In genomic region chr9:81689343-81690175, GRCh38 we compare ENCODE assay signal across 1 cellular context.
A peak's percentile ranks its signal among the peaks of the same experiment; 100 is the strongest.
TF ChIP-seq lines count a peak whose summit lies in the region.

TLE1 (minus strand) TSS chr9:81689547; CDS start chr9:81688240, 1,307 bp downstream.

TF ChIP-seq in HepG2, 621 proteins besides CTCF, POLR2A, EP300 and RAD21 (continued from another document):
- peak; percentile 50; the same call in 1 of the 2 replicates for TF ChIP-seq ZNF792 (CRISPR knock-in tag; IDR thresholded peaks at IDR 0.05)
- TF ChIP-seq SP2 (CRISPR knock-in tag; IDR thresholded peaks at IDR 0.05), result peak; percentile 82
- TF ChIP-seq ELK4 (CRISPR knock-in tag; IDR thresholded peaks at IDR 0.05; ENCODE audit: borderline replicate concordance), result no peak
- TF ChIP-seq ZNF639 (CRISPR knock-in tag; conservative IDR thresholded peaks at IDR 0.05), result peak; percentile 83
- TF ChIP-seq FOSL2 (CRISPR knock-in tag; IDR thresholded peaks at IDR 0.05), result peak; percentile 30; the same call in 1 of the 2 replicates
- TF ChIP-seq CSRNP2 (CRISPR knock-in tag; conservative IDR thresholded peaks at IDR 0.05; ENCODE audit: low read depth), result no peak
- no peak for TF ChIP-seq E2F5 (CRISPR knock-in tag; conservative IDR thresholded peaks at IDR 0.05)
- TF ChIP-seq PHF8 (CRISPR knock-in tag; IDR thresholded peaks at IDR 0.05), result peak; percentile 27; the same call in 1 of the 2 replicates
- TF ChIP-seq ZFP1 (CRISPR knock-in tag; IDR thresholded peaks at IDR 0.05), result 0 out of 2 replicates have a peak, but pooled peaks have one; percentile 10
- 0 out of 2 replicates have a peak, but pooled peaks have one; percentile 32 for TF ChIP-seq ZBTB44 (CRISPR knock-in tag; IDR thresholded peaks at IDR 0.05)
- TF ChIP-seq GFI1 (CRISPR knock-in tag; IDR thresholded peaks at IDR 0.05; ENCODE audit: borderline replicate concordance), result peak; percentile 71
- TF ChIP-seq ZNF839 (CRISPR knock-in tag; IDR thresholded peaks at IDR 0.05; ENCODE audit: borderline replicate concordance), result no peak
- TF ChIP-seq IKZF1 (IDR thresholded peaks at IDR 0.05), result no peak
- TF ChIP-seq NFATC3 (CRISPR knock-in tag; IDR thresholded peaks at IDR 0.05), result no peak
- no peak for TF ChIP-seq ZNF598 (CRISPR knock-in tag; IDR thresholded peaks at IDR 0.05; ENCODE audit: borderline replicate concordance)
- no peak for TF ChIP-seq ZZZ3 (CRISPR knock-in tag; IDR thresholded peaks at IDR 0.05; ENCODE audit: borderline replicate concordance)
- TF ChIP-seq ZNF350 (CRISPR knock-in tag; IDR thresholded peaks at IDR 0.05; ENCODE audit: borderline replicate concordance, low read depth), result 0 out of 2 replicates have a peak, but pooled peaks have one; percentile 47
- peak; percentile 91 for TF ChIP-seq ZNF34 (CRISPR knock-in tag; IDR thresholded peaks at IDR 0.05; ENCODE audit: borderline replicate concordance)
- TF ChIP-seq SNAPC4 (CRISPR knock-in tag; IDR thresholded peaks at IDR 0.05), result no peak; the same call in 1 of the 2 replicates
- peak; percentile 85; the same call in 1 of the 2 replicates for TF ChIP-seq TMF1 (CRISPR knock-in tag; IDR thresholded peaks at IDR 0.05; ENCODE audit: low read depth)
- peak; percentile 74; the same call in 1 of the 2 replicates for TF ChIP-seq SIN3A (IDR thresholded peaks at IDR 0.05; ENCODE audit: borderline replicate concordance, low read depth, low read length)
- TF ChIP-seq UBTF (CRISPR knock-in tag; IDR thresholded peaks at IDR 0.05), result peak; percentile 17
- TF ChIP-seq HNRNPK (IDR thresholded peaks at IDR 0.05; ENCODE audit: low read depth, low read length, poor library complexity, severe bottlenecking), result peak; percentile 91
- no peak for TF ChIP-seq CHCHD3 (CRISPR knock-in tag; IDR thresholded peaks at IDR 0.05)
- peak; percentile 66; the same call in 1 of the 2 replicates for TF ChIP-seq MXD3 (CRISPR knock-in tag; IDR thresholded peaks at IDR 0.05)
- peak; percentile 46; the same call in 1 of the 2 replicates for TF ChIP-seq JUND (CRISPR knock-in tag; IDR thresholded peaks at IDR 0.05)
- no peak for TF ChIP-seq SOX13 (IDR thresholded peaks at IDR 0.05)
- peak in 1 of 2 experiments; percentile 84; a peak in 1 of 4 replicates for TF ChIP-seq SOX13 (CRISPR knock-in tag; conservative IDR thresholded peaks at IDR 0.05 in 1 of 2, IDR thresholded peaks at IDR 0.05 in 1 of 2)
- peak; percentile 74 for TF ChIP-seq GABPB1 (CRISPR knock-in tag; IDR thresholded peaks at IDR 0.05)
- no peak for TF ChIP-seq ATF7 (IDR thresholded peaks at IDR 0.05)
- TF ChIP-seq ATF7 (CRISPR knock-in tag; IDR thresholded peaks at IDR 0.05), result no peak
- 0 out of 2 replicates have a peak, but pooled peaks have one; percentile 73 for TF ChIP-seq ZNF773 (CRISPR knock-in tag; IDR thresholded peaks at IDR 0.05; ENCODE audit: borderline replicate concordance)
- 0 out of 2 replicates have a peak, but pooled peaks have one; percentile 38 for TF ChIP-seq ZFAT (CRISPR knock-in tag; conservative IDR thresholded peaks at IDR 0.05)
- TF ChIP-seq SIX4 (CRISPR knock-in tag; IDR thresholded peaks at IDR 0.05), result no peak; the same call in 1 of the 2 replicates
- peak; percentile 89 for TF ChIP-seq CBFB (CRISPR knock-in tag; IDR thresholded peaks at IDR 0.05)
- TF ChIP-seq ZBTB42 (CRISPR knock-in tag; IDR thresholded peaks at IDR 0.05), result no peak
- no peak for TF ChIP-seq ZNF180 (CRISPR knock-in tag; IDR thresholded peaks at IDR 0.05; ENCODE audit: borderline replicate concordance, low read depth)
- no peak for TF ChIP-seq MAFF (IDR thresholded peaks at IDR 0.05; ENCODE audit: low read depth, low read length)
- TF ChIP-seq KAT2B (IDR thresholded peaks at IDR 0.05; ENCODE audit: borderline replicate concordance, low read depth, low read length), result no peak
TF ChIP-seq in HepG2: peak in this region for 270.
